Comparison of ENCODE assay signal across 11 cellular contexts in genomic region chr9:21294325-21294724, GRCh38. TPM values are rescaled to one million over a fixed set of nuclear protein-coding genes. Genes with fewer than 3 reads are reported as not detected.
DNase-seq lines count a peak whose midpoint lies in the region; ATAC-seq and TF ChIP-seq lines count a peak whose summit lies in the region.
"Had no signal": no experiment of that assay in that cellular context is flagged by ENCODE, and none has a peak within 500 bp of the region (broad histone marks: within the 10 kb centered on the region; RNA-seq: fewer than 3 reads in every experiment).

No MANE protein-coding gene starts in this region.

- H3K4me3 ChIP-seq in fibroblast of pulmonary artery (replicated peaks; ENCODE audit: low read depth, low read length): no peak overlapping the region

- DNase-seq in DMS53 (lab: John Stamatoyannopoulos, UW) (peak; percentile 70), LoVo (ENCODE audit: low spot score) (peak; percentile 73), fibroblast of pulmonary artery (ENCODE audit: low read depth) (peak; percentile 10), SIG-M5 treated with dmso at 0.1 percent for 504 hours (lab: John Stamatoyannopoulos, UW; ENCODE audit: unreplicated experiment) (no peak), DMS153 treated with DMSO at 0.1 percent for 48 hours (lab: John Stamatoyannopoulos, UW; ENCODE audit: unreplicated experiment) (no peak), Right ventricle myocardium superior (no peak), endothelial cell (ENCODE audit: low spot score) (no peak)
- DNase-seq: COR-L47 had no signal

- no peaks in the 10 kb centered on the region for H3K4me1 Mint-ChIP-seq in endothelial cell (ENCODE audit: unreplicated experiment)
- H3K4me1 Mint-ChIP-seq: nephron had no signal

- H3K4me3 Mint-ChIP-seq in endothelial cell (ENCODE audit: unreplicated experiment): no peak overlapping the region
- H3K4me3 Mint-ChIP-seq: nephron had no signal

- TF ChIP-seq CTCF in fibroblast of pulmonary artery (IDR thresholded peaks at IDR 0.05; ENCODE audit: low read length, missing control alignments): no peak
- TF ChIP-seq CTCF in endothelial cell (IDR thresholded peaks at IDR 0.05; ENCODE audit: unreplicated experiment): no peak

- no peaks in the 10 kb centered on the region for H3K36me3 Mint-ChIP-seq in endothelial cell (ENCODE audit: low read depth, unreplicated experiment)

- no peak overlapping the region for H3K27ac Mint-ChIP-seq in endothelial cell (ENCODE audit: unreplicated experiment)
- H3K27ac Mint-ChIP-seq: nephron had no signal

- intact Hi-C loops in Right ventricle myocardium superior (cut with DNase I): no loop called here

- no peaks in the 10 kb centered on the region for H3K27me3 Mint-ChIP-seq in endothelial cell (ENCODE audit: unreplicated experiment)

- H3K9me3 Mint-ChIP-seq in endothelial cell (ENCODE audit: unreplicated experiment): no peaks in the 10 kb centered on the region
- H3K9me3 Mint-ChIP-seq: nephron had no signal

- ATAC-seq in GM21825 (IDR thresholded peaks at IDR 0.05; ENCODE audit: unreplicated experiment) (peak; percentile 60), Right ventricle myocardium superior (ENCODE audit: poor library complexity) (no peak)

RNA-seq across cellular contexts. Expression of gene IFNA5, which starts 10.8 kb away (rescaled TPM):
- total RNA-seq in Right ventricle myocardium superior: not detected
- not detected for total RNA-seq in endothelial cell (ENCODE audit: unreplicated experiment)
- total RNA-seq: OCI-LY7 had no signal

RNA-seq across cellular contexts. Expression of gene KLHL9, which starts 40.9 kb away (rescaled TPM):
- total RNA-seq in Right ventricle myocardium superior (11.2 TPM), endothelial cell (ENCODE audit: unreplicated experiment) (39.5 TPM)

RNA-seq across cellular contexts. Expression of gene IFNA14, which starts 54.5 kb away (rescaled TPM):
- total RNA-seq in Right ventricle myocardium superior (not detected), endothelial cell (ENCODE audit: unreplicated experiment) (not detected)
- total RNA-seq: OCI-LY7 had no signal

RNA-seq across cellular contexts. Expression of gene IFNA6, which starts 56.4 kb away (rescaled TPM):
- total RNA-seq in Right ventricle myocardium superior: not detected
- total RNA-seq in endothelial cell (ENCODE audit: unreplicated experiment): not detected
- total RNA-seq: OCI-LY7 had no signal

Comparison
In these comparisons a context has a peak if more than half of its experiments do, and no peak if none do; other contexts are left out.
1. DNase-seq: peak in DMS53 (single experiment), LoVo (single experiment) and fibroblast of pulmonary artery (single experiment); none in SIG-M5 treated with dmso at 0.1 percent for 504 hours (single experiment), DMS153 treated with DMSO at 0.1 percent for 48 hours (single experiment), Right ventricle myocardium superior (single experiment) and endothelial cell (single experiment).